ENCODE assay signal across 10 cellular contexts in genomic region chr15:59632714-59633113, GRCh38. TPM values are rescaled to one million over a fixed set of nuclear protein-coding genes. Genes with fewer than 3 reads are reported as not detected.
DNase-seq lines count a peak whose midpoint lies in the region; ATAC-seq and TF ChIP-seq lines count a peak whose summit lies in the region.
"Had no signal": no experiment of that assay in that cellular context is flagged by ENCODE, and none has a peak within 500 bp of the region (broad histone marks: within the 10 kb centered on the region; RNA-seq: fewer than 3 reads in every experiment).

No MANE protein-coding gene starts in this region.

- TF ChIP-seq CTCF in osteoblast (IDR thresholded peaks at IDR 0.05; ENCODE audit: extremely low read depth, low read depth, low read length) = peak; percentile 53

- H3K4me3 ChIP-seq in osteoblast (ENCODE audit: insufficient read depth, low read length) = no peak overlapping the region

- H3K27ac ChIP-seq in osteoblast (ENCODE audit: low read depth, low read length) = no peak overlapping the region

- peak; percentile 15 for DNase-seq in DMS 273 (lab: John Stamatoyannopoulos, UW; ENCODE audit: unreplicated experiment)
- no peak for DNase-seq in DMS 273 treated with DMSO at 0.1 percent for 48 hours (lab: John Stamatoyannopoulos, UW)
- peak; percentile 33 for DNase-seq in NCI-H69 (lab: John Stamatoyannopoulos, UW)
- peak; percentile 61 for DNase-seq in ecto neural progenitor cell (ENCODE audit: low spot score)
- peak; percentile 49 for DNase-seq in osteoblast (ENCODE audit: insufficient read length, low spot score, missing footprints)
- DNase-seq in SIG-M5 (lab: John Stamatoyannopoulos, UW) = no peak
- DNase-seq in NCI-H1694 treated with DMSO at 0.1 percent for 48 hours (lab: John Stamatoyannopoulos, UW) = no peak
- DNase-seq: 8988T; activated CD4-positive, alpha-beta T cell treated with anti-CD3 and anti-CD28 coated beads, Interleukin-2, amount 50 U/mL, for 48 hours had no signal

- no peaks in the 10 kb centered on the region for H3K27me3 ChIP-seq in osteoblast (ENCODE audit: insufficient read depth, low read length)

- ATAC-seq in HG02840 (IDR thresholded peaks at IDR 0.05; ENCODE audit: low FRiP score, unreplicated experiment) = no peak

- no peaks in the 10 kb centered on the region for H3K79me2 ChIP-seq in osteoblast (ENCODE audit: insufficient read depth, low read length)

- H2AFZ ChIP-seq in osteoblast (ENCODE audit: low read length) = no peak overlapping the region

- H3K4me2 ChIP-seq in osteoblast (ENCODE audit: insufficient read depth, low read length) = no peak overlapping the region

- H3K9me3 ChIP-seq in osteoblast (ENCODE audit: low read depth, low read length) = no peaks in the 10 kb centered on the region

- no peaks in the 10 kb centered on the region for H4K20me1 ChIP-seq in osteoblast (ENCODE audit: insufficient read depth, low read length)

- no peaks in the 10 kb centered on the region for H3K36me3 ChIP-seq in osteoblast (ENCODE audit: insufficient read depth, low read length)

- no peaks in the 10 kb centered on the region for H3K4me1 ChIP-seq in osteoblast (ENCODE audit: insufficient read depth, low read length)

RNA-seq across cellular contexts. Expression of gene GCNT3, which starts 21.1 kb away (rescaled TPM):
- 0.72 and 1.2 TPM in 2 replicates for total RNA-seq in osteoblast

RNA-seq across cellular contexts. Expression of gene GTF2A2, which starts 24.6 kb away (rescaled TPM):
- 18.9 and 19.2 TPM in 2 replicates for total RNA-seq in osteoblast

RNA-seq across cellular contexts. Expression of gene BNIP2, which starts 56.4 kb away (rescaled TPM):
- 129 and 161 TPM in 2 replicates for total RNA-seq in osteoblast

Comparison
In these comparisons a context has a peak if more than half of its experiments do, and no peak if none do; other contexts are left out.
1. DNase-seq: peak in DMS 273 (single experiment), NCI-H69 (single experiment), ecto neural progenitor cell (single experiment) and osteoblast (single experiment); none in DMS 273 treated with DMSO at 0.1 percent for 48 hours (single experiment), SIG-M5 (single experiment) and NCI-H1694 treated with DMSO at 0.1 percent for 48 hours (single experiment).